In the genomic region with DNA sequence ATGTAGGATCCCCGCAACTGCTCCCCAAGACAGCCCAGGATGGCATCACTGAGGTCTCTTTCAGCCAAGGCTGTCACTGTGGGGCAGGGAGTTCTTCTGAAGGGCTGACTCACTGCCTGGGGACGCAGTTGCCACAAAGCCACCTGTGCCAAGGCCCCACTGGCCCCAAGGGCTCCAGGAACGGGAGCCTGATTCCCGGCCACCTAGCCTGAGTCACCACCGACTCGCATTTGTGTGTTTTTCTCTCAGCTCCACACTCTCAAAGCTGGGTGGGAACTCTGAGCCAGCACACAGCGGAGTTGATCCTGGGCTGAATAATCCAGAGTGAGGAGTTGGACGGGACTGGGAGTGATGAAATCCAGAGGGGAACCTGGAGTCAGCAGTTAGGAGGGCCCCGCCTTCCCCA, we compare ENCODE assay signal across 6 cellular contexts. TPM values are rescaled to one million over a fixed set of nuclear protein-coding genes. Genes with fewer than 3 reads are reported as not detected.
"Had no signal": no experiment of that assay in that cellular context is flagged by ENCODE, and none has a peak within 500 bp of the region (broad histone marks: within the 10 kb centered on the region; RNA-seq: fewer than 3 reads in every experiment).

No MANE protein-coding gene starts in this region.

RNA-seq across cellular contexts. Expression of a gene that starts 37.1 kb away (rescaled TPM):
- total RNA-seq: activated CD4-positive, alpha-beta T cell treated with anti-CD3 and anti-CD28 coated beads for 36 hours; ascending aorta; bronchial epithelial cell; cardiac muscle cell; T-helper 17 cell; WTC11 had no signal
- polyA plus RNA-seq: cardiac muscle cell had no signal
